In the genomic region with DNA sequence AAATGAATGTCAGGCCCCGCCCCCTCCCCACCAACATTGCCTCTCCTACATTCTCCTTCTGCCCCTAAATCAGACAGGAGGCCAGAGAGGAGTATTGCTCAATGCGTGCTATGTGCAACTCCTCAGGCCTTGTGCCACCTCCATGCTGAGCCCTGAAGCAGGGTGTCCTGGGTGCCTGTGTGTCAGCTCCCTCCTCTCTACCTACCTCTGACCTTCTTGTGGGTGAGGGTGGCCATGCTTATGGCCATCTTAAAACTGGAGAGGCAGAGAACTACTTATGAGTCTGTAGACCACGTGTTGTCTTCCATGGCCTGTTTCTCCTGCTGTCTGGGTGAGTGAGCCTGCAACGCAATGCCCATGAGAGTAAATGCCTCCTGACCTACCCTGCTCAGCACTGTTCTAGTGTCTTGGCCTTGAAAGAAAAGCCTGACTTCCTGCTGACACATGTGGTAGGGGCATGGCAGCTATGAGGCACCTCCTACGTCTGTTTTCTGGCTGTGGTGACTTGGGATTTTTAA, we compare ENCODE assay signal across 11 cellular contexts. TPM values are rescaled to one million over a fixed set of nuclear protein-coding genes. Genes with fewer than 3 reads are reported as not detected.
DNase-seq lines count a peak whose midpoint lies in the region; ATAC-seq and TF ChIP-seq lines count a peak whose summit lies in the region.
"Had no signal": no experiment of that assay in that cellular context is flagged by ENCODE, and none has a peak within 500 bp of the region (broad histone marks: within the 10 kb centered on the region; RNA-seq: fewer than 3 reads in every experiment).

No MANE protein-coding gene starts in this region.

- peak; percentile 89 for ATAC-seq in activated naive CD8-positive, alpha-beta T cell treated with anti-CD3 and anti-CD28 coated beads, Interleukin-2, amount 50 U/mL, for 24 hours

- peaks cover 29% of the 10 kb centered on the region for H3K4me1 Mint-ChIP-seq in activated naive CD8-positive, alpha-beta T cell treated with anti-CD3 and anti-CD28 coated beads, Interleukin-2, amount 50 U/mL, for 24 hours

- H3K4me3 ChIP-seq in left ventricle myocardium inferior: no peak overlapping the region
- no peak overlapping the region for H3K4me3 ChIP-seq in tibial nerve
- H3K4me3 ChIP-seq: skin epidermis had no signal

- no peaks in the 10 kb centered on the region for H3K9me3 Mint-ChIP-seq in activated naive CD8-positive, alpha-beta T cell treated with anti-CD3 and anti-CD28 coated beads, Interleukin-2, amount 50 U/mL, for 24 hours

- H3K27ac Mint-ChIP-seq in activated naive CD8-positive, alpha-beta T cell treated with anti-CD3 and anti-CD28 coated beads, Interleukin-2, amount 50 U/mL, for 24 hours: peak overlapping the region; percentile 97

- H3K4me1 ChIP-seq in left ventricle myocardium inferior (peaks cover 22% of the 10 kb centered on the region), tibial nerve (peaks cover 0 to 25% (median 8%) of the 10 kb centered on the region in 4 donors)

- no peaks in the 10 kb centered on the region for H3K27me3 Mint-ChIP-seq in activated naive CD8-positive, alpha-beta T cell treated with anti-CD3 and anti-CD28 coated beads, Interleukin-2, amount 50 U/mL, for 24 hours

- peak overlapping the region; percentile 16 for H3K27ac ChIP-seq in left ventricle myocardium inferior (replicated peaks)
- H3K27ac ChIP-seq in tibial nerve: peak overlapping the region; percentile 37 to 96 (median 83)
- H3K27ac ChIP-seq: C4-2B had no signal

- H3K27me3 ChIP-seq in left ventricle myocardium inferior (ENCODE audit: low read depth): no peaks in the 10 kb centered on the region
- no peaks in the 10 kb centered on the region for H3K27me3 ChIP-seq in tibial nerve

- H3K36me3 Mint-ChIP-seq in activated naive CD8-positive, alpha-beta T cell treated with anti-CD3 and anti-CD28 coated beads, Interleukin-2, amount 50 U/mL, for 24 hours (ENCODE audit: low read depth): peaks cover 28% of the 10 kb centered on the region

- intact Hi-C loops in left ventricle myocardium inferior (cut with micrococcal nuclease): no loop called here

- H3K9me3 ChIP-seq in left ventricle myocardium inferior (replicated peaks) (no peaks in the 10 kb centered on the region), tibial nerve (no peaks in the 10 kb centered on the region)

- TF ChIP-seq EP300 in tibial nerve (IDR thresholded peaks at IDR 0.05): peak in 1 of 2 donors; percentile 61

- H3K36me3 ChIP-seq in left ventricle myocardium inferior: peaks cover 51% of the 10 kb centered on the region
- peaks cover 4 to 69% (median 4%) of the 10 kb centered on the region in 3 donors for H3K36me3 ChIP-seq in tibial nerve

- WGBS in tibial nerve, 2 donors: 43 to 45% methylated on average over 5 of the region's 5 CpGs

- H3K4me3 Mint-ChIP-seq in activated naive CD8-positive, alpha-beta T cell treated with anti-CD3 and anti-CD28 coated beads, Interleukin-2, amount 50 U/mL, for 24 hours: peak overlapping the region; percentile 57

- no peak for TF ChIP-seq POLR2A in tibial nerve (IDR thresholded peaks at IDR 0.05)

- no peak for TF ChIP-seq CTCF in left ventricle myocardium inferior (IDR thresholded peaks at IDR 0.05; ENCODE audit: borderline replicate concordance)
- TF ChIP-seq CTCF in tibial nerve (IDR thresholded peaks at IDR 0.05): no peak

- DNase-seq in activated T-cell treated with anti-CD3 and anti-CD28 coated beads for 48 hours (ENCODE audit: low read depth) (peak; percentile 17), activated T-cell treated with anti-CD3 and anti-CD28 coated beads for 4 hours (no peak), left ventricle myocardium inferior (no peak), tibial nerve (ENCODE audit: low spot score in 2 of 2) (peak in 1 of 2 donors; percentile 60), DMS 273 treated with DMSO at 0.1 percent for 48 hours (lab: John Stamatoyannopoulos, UW) (no peak), NCI-H510A (lab: John Stamatoyannopoulos, UW) (no peak), NCI-H1417 (lab: John Stamatoyannopoulos, UW) (no peak)
- peak; percentile 33 for DNase-seq in activated naive CD8-positive, alpha-beta T cell treated with anti-CD3 and anti-CD28 coated beads, Interleukin-2, amount 50 U/mL, for 24 hours
- DNase-seq: erythroblast had no signal

RNA-seq across cellular contexts. Expression of a gene that starts 10.5 kb away (rescaled TPM):
- total RNA-seq in left ventricle myocardium inferior (59.2 TPM), tibial nerve (1,000 to 10,000 TPM in 1 of 4 donors, 100 to 1,000 TPM in 3; 612 to 1,198 (median 830) TPM)

RNA-seq across cellular contexts. Expression of a gene that starts 27.9 kb away (rescaled TPM):
- total RNA-seq in left ventricle myocardium inferior (14.0 TPM), tibial nerve (10 to 100 TPM; 13.8 to 19.2 (median 15.9) TPM)

RNA-seq across cellular contexts. Expression of a gene that starts 34.3 kb away (rescaled TPM):
- total RNA-seq in left ventricle myocardium inferior (14.4 TPM), tibial nerve (10 to 100 TPM; 12.5 to 55.2 (median 34.1) TPM)

RNA-seq across cellular contexts. Expression of a gene that starts 40.1 kb away (rescaled TPM):
- total RNA-seq in left ventricle myocardium inferior (not detected), tibial nerve (under 1 TPM in 1 of 4 donors, not detected in 3; 0.44 TPM)

Comparison
In these comparisons a context has a peak if more than half of its experiments do, and no peak if none do; other contexts are left out.
1. DNase-seq: peak in activated T-cell treated with anti-CD3 and anti-CD28 coated beads for 48 hours (single experiment) and activated naive CD8-positive, alpha-beta T cell treated with anti-CD3 and anti-CD28 coated beads, Interleukin-2, amount 50 U/mL, for 24 hours (single experiment); none in activated T-cell treated with anti-CD3 and anti-CD28 coated beads for 4 hours (single experiment), left ventricle myocardium inferior (single experiment), DMS 273 treated with DMSO at 0.1 percent for 48 hours (single experiment), NCI-H510A (single experiment) and NCI-H1417 (0 of 3).
2. RNA of a gene that starts 10.5 kb away (total RNA-seq): 612 to 1,198 TPM in tibial nerve; 59.2 TPM in left ventricle myocardium inferior (single experiment); every median in the first group is over 10 times any median in the second.